8 cellular contexts compared by ENCODE assay signal in genomic region chr1:207822602-207823451, GRCh38.
DNase-seq lines count a peak whose midpoint lies in the region; ATAC-seq, FAIRE-seq and TF ChIP-seq lines count a peak whose summit lies in the region.

No MANE protein-coding gene starts in this region.

- no peaks in the 10 kb centered on the region for H4K20me1 ChIP-seq in smooth muscle cell (ENCODE audit: low read depth)

- no peaks in the 10 kb centered on the region for H3K9me3 ChIP-seq in adrenal gland (replicated peaks in 1 of 3)
- no peaks in the 10 kb centered on the region for H3K9me3 ChIP-seq in spleen
- no peaks in the 10 kb centered on the region for H3K9me3 ChIP-seq in smooth muscle cell (replicated peaks; ENCODE audit: low read depth)

- TF ChIP-seq POLR2A in Raji (IDR thresholded peaks at IDR 0.05; ENCODE audit: insufficient read depth, low read depth, low read length), result peak; percentile 89
- TF ChIP-seq POLR2A in adrenal gland (IDR thresholded peaks at IDR 0.05), result peak; percentile 76 to 93
- peak in 2 of 3 donors; percentile 66 to 89 for TF ChIP-seq POLR2A in spleen (IDR thresholded peaks at IDR 0.05)

- no peak overlapping the region for H3K9ac ChIP-seq in smooth muscle cell (ENCODE audit: low read depth)

- ATAC-seq in HG02884 (IDR thresholded peaks at IDR 0.05; ENCODE audit: unreplicated experiment), result peak; percentile 55

- 22 to 37% (median 30%) methylated on average over 11 of the region's 11 CpGs for WGBS in adrenal gland, 4 donors
- WGBS in spleen, 5 donors, result 46 to 82% (median 53%) methylated on average over 11 of the region's 11 CpGs
- whole genome bisulfite sequencing in smooth muscle cell (ENCODE audit: low lambda C conversion rate), result 94% methylated on average over 11 of the region's 11 CpGs

- DNase-seq in A172 (ENCODE audit: low spot score) (peak; percentile 50), GM18507 (ENCODE audit: extremely low spot score, insufficient read length, low read depth) (peak; percentile 88), adrenal gland (peak; percentile 91 to 98 (median 97)), hypothalamus (lab: John Stamatoyannopoulos, UW) (peak; percentile 28 to 98 (median 86)), spleen (peak; percentile 89), smooth muscle cell (lab: John Stamatoyannopoulos, UW; ENCODE audit: unreplicated experiment) (no peak)

- FAIRE-seq in GM18507 (lab: Jason Lieb, UNC), result peak; percentile 95

- no peak for TF ChIP-seq CTCF in adrenal gland (IDR thresholded peaks at IDR 0.05)
- no peak for TF ChIP-seq CTCF in spleen (IDR thresholded peaks at IDR 0.05 in 8 of 11, conservative IDR thresholded peaks at IDR 0.05 in 3 of 11)
- no peak for TF ChIP-seq CTCF in smooth muscle cell (IDR thresholded peaks at IDR 0.05; ENCODE audit: borderline replicate concordance, insufficient read depth, poor library complexity, severe bottlenecking)

- H3K4me1 ChIP-seq in adrenal gland (replicated peaks in 1 of 2) (peaks cover 68 to 73% of the 10 kb centered on the region in 2 donors), spleen (peaks cover 68 to 98% (median 95%) of the 10 kb centered on the region in 6 donors), smooth muscle cell (ENCODE audit: low read depth) (peaks cover 6% of the 10 kb centered on the region)

- H3K4me2 ChIP-seq in smooth muscle cell, result no peak overlapping the region

- peaks cover 0 to 13% of the 10 kb centered on the region in 2 donors for H3K36me3 ChIP-seq in adrenal gland (replicated peaks in 1 of 2)
- peaks cover 0 to 43% (median 14%) of the 10 kb centered on the region in 6 donors for H3K36me3 ChIP-seq in spleen
- H3K36me3 ChIP-seq in smooth muscle cell (ENCODE audit: low read depth), result no peaks in the 10 kb centered on the region

- H2AFZ ChIP-seq in smooth muscle cell (ENCODE audit: low read depth), result no peak overlapping the region

- H3F3A ChIP-seq in smooth muscle cell (ENCODE audit: low read depth), result peaks cover 4% of the 10 kb centered on the region

- no peaks in the 10 kb centered on the region for H3K27me3 ChIP-seq in adrenal gland
- no peaks in the 10 kb centered on the region for H3K27me3 ChIP-seq in spleen (replicated peaks in 1 of 7)
- H3K27me3 ChIP-seq in smooth muscle cell (ENCODE audit: low read depth), result no peaks in the 10 kb centered on the region

- no peaks in the 10 kb centered on the region for H3K79me2 ChIP-seq in smooth muscle cell (ENCODE audit: low read depth)

- intact Hi-C loops in adrenal gland (cut with DNase I), result no loop called here
- intact Hi-C loops in spleen (cut with DNase I; ENCODE audit: low total_unique reads), result no loop called here

- peak overlapping the region; percentile 17 to 81 (median 52) for H3K4me3 ChIP-seq in adrenal gland
- H3K4me3 ChIP-seq in spleen, result peak overlapping the region; percentile 48 to 86 (median 60)
- no peak overlapping the region for H3K4me3 ChIP-seq in smooth muscle cell

- peak overlapping the region; percentile 95 to 99 (median 98) for H3K27ac ChIP-seq in adrenal gland
- peak overlapping the region; percentile 94 to 98 (median 96) for H3K27ac ChIP-seq in spleen
- no peak overlapping the region for H3K27ac ChIP-seq in smooth muscle cell (ENCODE audit: low read depth)
